Comparison of ENCODE assay signal across 16 cellular contexts in the genomic region with DNA sequence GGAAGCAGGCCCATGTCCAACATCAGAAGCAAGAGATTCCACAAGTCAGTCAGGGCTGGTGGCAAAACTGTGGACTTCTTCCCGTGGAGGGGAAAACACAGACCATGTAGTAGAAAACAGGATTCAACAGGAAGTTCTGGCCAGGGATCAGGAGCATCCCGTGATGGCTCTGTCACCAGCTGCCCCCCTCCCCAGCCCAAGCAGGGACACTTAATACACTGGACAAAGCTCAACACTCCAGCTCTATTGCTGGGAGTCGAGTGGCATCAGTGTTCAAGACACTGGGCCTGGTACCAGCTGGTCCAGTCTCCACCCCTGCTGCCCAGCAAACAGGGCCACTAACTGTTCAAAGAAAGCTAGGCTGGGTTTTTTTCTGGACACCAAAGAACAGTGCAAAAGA. TPM values are rescaled to one million over a fixed set of nuclear protein-coding genes. Genes with fewer than 3 reads are reported as not detected.
A peak's percentile ranks its signal among the peaks of the same experiment; 100 is the strongest.
DNase-seq lines count a peak whose midpoint lies in the region; ATAC-seq and TF ChIP-seq lines count a peak whose summit lies in the region.
"Had no signal": no experiment of that assay in that cellular context is flagged by ENCODE, and none has a peak within 500 bp of the region (broad histone marks: within the 10 kb centered on the region; RNA-seq: fewer than 3 reads in every experiment).

No MANE protein-coding gene starts in this region.

- TF ChIP-seq CTCF in 22Rv1 (IDR thresholded peaks at IDR 0.05) (no peak), ascending aorta (IDR thresholded peaks at IDR 0.05) (no peak)

- no peak overlapping the region for H3K4me3 ChIP-seq in ascending aorta
- H3K4me3 ChIP-seq: esophagus squamous epithelium, heart left ventricle, smooth muscle cell, tibial nerve had no signal

- no peaks in the 10 kb centered on the region for H3K9me3 ChIP-seq in ascending aorta
- H3K9me3 ChIP-seq: esophagus squamous epithelium, heart left ventricle, tibial nerve had no signal

- intact Hi-C loops in ascending aorta (cut with DNase I), result loop anchor here (5.0 kb wide), 1 partner anchor 36 kb away; no protein-coding TSS in a partner anchor

- H3K27ac ChIP-seq in 22Rv1 (peak overlapping the region; percentile 15; the same call in 1 of the 2 replicates), angular gyrus (ENCODE audit: low read depth, low read length) (peak overlapping the region; percentile 96), ascending aorta (no peak overlapping the region)
- H3K27ac ChIP-seq: esophagus squamous epithelium, heart left ventricle, KMS-11 had no signal

- H3K36me3 ChIP-seq in ascending aorta, result no peaks in the 10 kb centered on the region
- H3K36me3 ChIP-seq: esophagus squamous epithelium, heart left ventricle, tibial nerve had no signal

- DNase-seq in inferior parietal cortex (ENCODE audit: extremely low spot score) (peak; percentile 68), pons (ENCODE audit: low spot score) (peak; percentile 99), ascending aorta (ENCODE audit: low spot score in 2 of 2) (no peak)
- DNase-seq: activated T-cell treated with anti-CD3 and anti-CD28 coated beads, Interleukin-2, amount 50 U/mL, for 24 hours; DMS53; esophagus squamous epithelium; heart left ventricle; kidney had no signal

- ATAC-seq in HG02840 (IDR thresholded peaks at IDR 0.05; ENCODE audit: low FRiP score, unreplicated experiment) (no peak), GM18498 (IDR thresholded peaks at IDR 0.05; ENCODE audit: unreplicated experiment) (no peak), GM18519 (IDR thresholded peaks at IDR 0.05; ENCODE audit: low FRiP score, unreplicated experiment) (no peak)
- ATAC-seq: heart left ventricle had no signal

- H3K27me3 ChIP-seq in ascending aorta, result no peaks in the 10 kb centered on the region
- H3K27me3 ChIP-seq: esophagus squamous epithelium, tibial nerve had no signal

- peaks cover 0 to 24% of the 10 kb centered on the region in 2 donors for H3K4me1 ChIP-seq in ascending aorta

RNA-seq across cellular contexts. Expression of a gene that starts 3.7 kb away (rescaled TPM):
- 3.4 TPM for total RNA-seq in ascending aorta

RNA-seq across cellular contexts. Expression of a gene that starts 44.8 kb away (rescaled TPM):
- 23.7 TPM for total RNA-seq in ascending aorta

Comparison
In these comparisons a context has a peak if more than half of its experiments do, and no peak if none do; other contexts are left out.
1. H3K27ac ChIP-seq: peak in 22Rv1 (single experiment) and angular gyrus (single experiment); none in ascending aorta (0 of 2).
2. DNase-seq: peak in inferior parietal cortex (single experiment) and pons (single experiment); none in ascending aorta (0 of 2).